Comparison of ENCODE assay signal across 1 cellular context in genomic region chr7:98826811-98827231, GRCh38.
TF ChIP-seq lines count a peak whose summit lies in the region.

No MANE protein-coding gene starts in this region.

TF ChIP-seq in H1, 55 proteins besides CTCF, POLR2A, EP300 and RAD21:
- no peak for TF ChIP-seq EZH2 (IDR thresholded peaks at IDR 0.05; ENCODE audit: low read depth, low read length, severe bottlenecking)
- no peak for TF ChIP-seq BCL11A (IDR thresholded peaks at IDR 0.05; ENCODE audit: low read depth in 2 of 2, low read length in 2 of 2)
- TF ChIP-seq HDAC2 (IDR thresholded peaks at IDR 0.05; ENCODE audit: borderline replicate concordance in 1 of 2, low read depth in 2 of 2, low read length in 2 of 2): no peak
- TF ChIP-seq RXRA (IDR thresholded peaks at IDR 0.05; ENCODE audit: insufficient read depth, low read depth, low read length): no peak
- no peak for TF ChIP-seq ATF2 (IDR thresholded peaks at IDR 0.05; ENCODE audit: low read length)
- no peak for TF ChIP-seq TAF7 (optimal IDR thresholded peaks at IDR 0.05; ENCODE audit: borderline replicate concordance, low read depth, low read length)
- no peak for TF ChIP-seq KDM1A (IDR thresholded peaks at IDR 0.05; ENCODE audit: borderline replicate concordance, low read length)
- no peak for TF ChIP-seq FOSL1 (IDR thresholded peaks at IDR 0.05; ENCODE audit: insufficient read depth, low read depth, low read length)
- no peak for TF ChIP-seq BACH1 (IDR thresholded peaks at IDR 0.05; ENCODE audit: low read length)
- no peak for TF ChIP-seq RFX5 (IDR thresholded peaks at IDR 0.05; ENCODE audit: borderline replicate concordance, low read depth, low read length)
- no peak for TF ChIP-seq JUN (IDR thresholded peaks at IDR 0.05; ENCODE audit: low read depth, low read length)
- TF ChIP-seq TAF1 (IDR thresholded peaks at IDR 0.05; ENCODE audit: low read depth, low read length): no peak
- no peak for TF ChIP-seq NRF1 (IDR thresholded peaks at IDR 0.05; ENCODE audit: low read depth, low read length)
- TF ChIP-seq TEAD4 (IDR thresholded peaks at IDR 0.05; ENCODE audit: low read depth, low read length): no peak
- no peak for TF ChIP-seq SIRT6 (IDR thresholded peaks at IDR 0.05; ENCODE audit: low read length)
- TF ChIP-seq CTBP2 (IDR thresholded peaks at IDR 0.05; ENCODE audit: borderline replicate concordance, insufficient read depth, insufficient read length, low read length): no peak
- TF ChIP-seq MAX (IDR thresholded peaks at IDR 0.05): no peak
- TF ChIP-seq GABPA (IDR thresholded peaks at IDR 0.05; ENCODE audit: borderline replicate concordance, insufficient read depth, low read length): no peak
